In the genomic region with DNA sequence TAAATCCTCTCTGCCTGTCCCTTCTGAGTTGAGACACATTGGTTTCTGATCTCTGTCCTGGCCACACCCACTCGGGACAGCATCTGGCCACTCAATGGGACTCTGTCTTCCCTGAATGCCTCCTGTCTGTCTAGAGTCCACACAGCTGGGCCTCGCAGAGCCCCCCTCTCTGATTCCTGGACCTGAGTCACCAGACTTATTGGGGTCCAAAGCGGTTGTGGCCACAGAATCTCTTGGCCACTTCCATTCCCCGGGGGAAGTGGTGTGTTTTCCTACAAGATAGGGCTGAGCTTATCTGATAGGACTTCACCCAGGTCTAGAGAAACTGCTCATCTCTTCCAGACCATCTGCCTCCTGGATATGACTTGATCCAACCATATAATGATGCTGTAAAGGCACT, we compare ENCODE assay signal across 18 cellular contexts. TPM values are rescaled to one million over a fixed set of nuclear protein-coding genes. Genes with fewer than 3 reads are reported as not detected.
A peak's percentile ranks its signal among the peaks of the same experiment; 100 is the strongest.
DNase-seq lines count a peak whose midpoint lies in the region; ATAC-seq and TF ChIP-seq lines count a peak whose summit lies in the region.
"Had no signal": no experiment of that assay in that cellular context is flagged by ENCODE, and none has a peak within 500 bp of the region (broad histone marks: within the 10 kb centered on the region; RNA-seq: fewer than 3 reads in every experiment).

No MANE protein-coding gene starts in this region.

- H3K27me3 ChIP-seq in layer of hippocampus (ENCODE audit: control insufficient read depth, insufficient read depth, low read length): no peaks in the 10 kb centered on the region
- no peaks in the 10 kb centered on the region for H3K27me3 ChIP-seq in tibial artery
- H3K27me3 ChIP-seq in esophagus muscularis mucosa: no peaks in the 10 kb centered on the region
- H3K27me3 ChIP-seq: MG63 had no signal

- H3K36me3 ChIP-seq in tibial artery (no peaks in the 10 kb centered on the region), esophagus muscularis mucosa (no peaks in the 10 kb centered on the region)
- H3K36me3 ChIP-seq: MG63 had no signal

- H3K36me3 Mint-ChIP-seq in WTC11: no peaks in the 10 kb centered on the region
- H3K36me3 Mint-ChIP-seq: CD4-positive, CD25-positive, alpha-beta regulatory T cell had no signal

- DNase-seq in tibial artery (peak; percentile 43 to 72), WTC11 (ENCODE audit: low spot score) (no peak), esophagus muscularis mucosa (ENCODE audit: extremely low spot score) (no peak)
- no peak for DNase-seq in stimulated activated CD4-positive, alpha-beta T cell treated with anti-CD3 and anti-CD28 coated beads, Interleukin-12 subunit alpha, Interleukin-12 subunit beta, amount 100 ng/mL, for 4 hours
- DNase-seq: CD4-positive, CD25-positive, alpha-beta regulatory T cell; HFFc6; Karpas-422; MG63; NCI-H1092; NCI-H1694; NCI-H2107; NCI-H226; NCI-H524 treated with DMSO at 0.1 percent for 48 hours; SIG-M5 had no signal

- no peaks in the 10 kb centered on the region; the same call in 1 of the 2 replicates for H3K27me3 Mint-ChIP-seq in WTC11 (ENCODE audit: low read depth)

- no peak for TF ChIP-seq CTCF in tibial artery (IDR thresholded peaks at IDR 0.05)
- no peak for TF ChIP-seq CTCF in WTC11 (IDR thresholded peaks at IDR 0.05)
- no peak for TF ChIP-seq CTCF in esophagus muscularis mucosa (IDR thresholded peaks at IDR 0.05)

- ATAC-seq in SK-N-SH treated with all-trans-retinoic acid at 6 μM for 48 hours (no peak), WTC11 (no peak)

- WGBS in esophagus muscularis mucosa: 68% methylated on average over 4 of the region's 4 CpGs

- no peaks in the 10 kb centered on the region for H3K9me3 Mint-ChIP-seq in WTC11
- H3K9me3 Mint-ChIP-seq: CD4-positive, CD25-positive, alpha-beta regulatory T cell; HFFc6 had no signal

- H3K4me1 Mint-ChIP-seq in WTC11: no peaks in the 10 kb centered on the region
- H3K4me1 Mint-ChIP-seq: B cell had no signal

- CTCF ChIA-PET in WTC11 (lab: Charles Lee): no interaction called here

- no peaks in the 10 kb centered on the region for H3K9me3 ChIP-seq in tibial artery
- H3K9me3 ChIP-seq in esophagus muscularis mucosa: no peaks in the 10 kb centered on the region
- H3K9me3 ChIP-seq: MG63 had no signal

- peak overlapping the region; percentile 57 for H3K27ac ChIP-seq in angular gyrus (ENCODE audit: low read depth, low read length)
- H3K27ac ChIP-seq in layer of hippocampus (ENCODE audit: low read depth, low read length): peak overlapping the region; percentile 49
- no peak overlapping the region for H3K27ac ChIP-seq in tibial artery
- no peak overlapping the region for H3K27ac ChIP-seq in esophagus muscularis mucosa (replicated peaks in 1 of 4)

- no peak overlapping the region for H3K27ac Mint-ChIP-seq in WTC11
- H3K27ac Mint-ChIP-seq: B cell; CD4-positive, CD25-positive, alpha-beta regulatory T cell; HFFc6 had no signal

- intact Hi-C loops in tibial artery (cut with DNase I; ENCODE audit: low total_unique reads): no loop called here
- intact Hi-C loops in esophagus muscularis mucosa (cut with DNase I): no loop called here

- POLR2A ChIA-PET in WTC11 (lab: Charles Lee): no interaction called here

- H3K4me3 Mint-ChIP-seq in WTC11: no peak overlapping the region
- H3K4me3 Mint-ChIP-seq: B cell; CD4-positive, CD25-positive, alpha-beta regulatory T cell; HFFc6 had no signal

- no peak for TF ChIP-seq POLR2A in esophagus muscularis mucosa (IDR thresholded peaks at IDR 0.05; ENCODE audit: low read depth)

- TF ChIP-seq EP300 in esophagus muscularis mucosa (IDR thresholded peaks at IDR 0.05): no peak

- H3K4me1 ChIP-seq in tibial artery: peaks cover 0 to 5% (median 1%) of the 10 kb centered on the region in 4 donors
- H3K4me1 ChIP-seq in esophagus muscularis mucosa: peaks cover 7 to 40% (median 30%) of the 10 kb centered on the region in 4 donors

- H3K4me3 ChIP-seq in tibial artery (no peak overlapping the region), esophagus muscularis mucosa (no peak overlapping the region)
- H3K4me3 ChIP-seq: MG63 had no signal

TF ChIP-seq in SK-N-SH treated with all-trans-retinoic acid at 6 μM for 48 hours, 23 proteins besides CTCF, POLR2A, EP300 and RAD21:
- TF ChIP-seq ARNTL (CRISPR knock-in tag; IDR thresholded peaks at IDR 0.05; ENCODE audit: borderline replicate concordance, low read depth): no peak
- peak; percentile 13; the same call in 1 of the 2 replicates for TF ChIP-seq TCF4 (CRISPR knock-in tag; IDR thresholded peaks at IDR 0.05; ENCODE audit: borderline replicate concordance)

TF ChIP-seq in WTC11, 78 proteins besides CTCF, POLR2A, EP300 and RAD21 (continues in another document):
- no peak for TF ChIP-seq ETV6 (CRISPR knock-in tag; IDR thresholded peaks at IDR 0.05)
- TF ChIP-seq ZNF121 (CRISPR knock-in tag; IDR thresholded peaks at IDR 0.05): no peak
- TF ChIP-seq ATF2 (CRISPR knock-in tag; IDR thresholded peaks at IDR 0.05; ENCODE audit: borderline replicate concordance, low read depth): no peak
- no peak for TF ChIP-seq NR3C1 (CRISPR knock-in tag; conservative IDR thresholded peaks at IDR 0.05; ENCODE audit: low read depth)
- TF ChIP-seq SMAD3 (CRISPR knock-in tag; IDR thresholded peaks at IDR 0.05; ENCODE audit: borderline replicate concordance): no peak
- no peak for TF ChIP-seq ATF1 (CRISPR knock-in tag; IDR thresholded peaks at IDR 0.05)
- no peak for TF ChIP-seq IRF1 (CRISPR knock-in tag; IDR thresholded peaks at IDR 0.05)
- no peak for TF ChIP-seq CREB1 (CRISPR knock-in tag; IDR thresholded peaks at IDR 0.05)
- TF ChIP-seq SP1 (CRISPR knock-in tag; conservative IDR thresholded peaks at IDR 0.05): no peak
- TF ChIP-seq, protein P1, sequence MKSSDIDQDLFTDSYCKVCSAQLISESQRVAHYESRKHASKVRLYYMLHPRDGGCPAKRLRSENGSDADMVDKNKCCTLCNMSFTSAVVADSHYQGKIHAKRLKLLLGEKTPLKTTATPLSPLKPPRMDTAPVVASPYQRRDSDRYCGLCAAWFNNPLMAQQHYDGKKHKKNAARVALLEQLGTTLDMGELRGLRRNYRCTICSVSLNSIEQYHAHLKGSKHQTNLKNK (CRISPR knock-in tag; IDR thresholded peaks at IDR 0.05): no peak
- no peak for TF ChIP-seq SMAD4 (CRISPR knock-in tag; IDR thresholded peaks at IDR 0.05)
- no peak for TF ChIP-seq ZBTB21 (CRISPR knock-in tag; IDR thresholded peaks at IDR 0.05; ENCODE audit: borderline replicate concordance)
- TF ChIP-seq, protein P2, sequence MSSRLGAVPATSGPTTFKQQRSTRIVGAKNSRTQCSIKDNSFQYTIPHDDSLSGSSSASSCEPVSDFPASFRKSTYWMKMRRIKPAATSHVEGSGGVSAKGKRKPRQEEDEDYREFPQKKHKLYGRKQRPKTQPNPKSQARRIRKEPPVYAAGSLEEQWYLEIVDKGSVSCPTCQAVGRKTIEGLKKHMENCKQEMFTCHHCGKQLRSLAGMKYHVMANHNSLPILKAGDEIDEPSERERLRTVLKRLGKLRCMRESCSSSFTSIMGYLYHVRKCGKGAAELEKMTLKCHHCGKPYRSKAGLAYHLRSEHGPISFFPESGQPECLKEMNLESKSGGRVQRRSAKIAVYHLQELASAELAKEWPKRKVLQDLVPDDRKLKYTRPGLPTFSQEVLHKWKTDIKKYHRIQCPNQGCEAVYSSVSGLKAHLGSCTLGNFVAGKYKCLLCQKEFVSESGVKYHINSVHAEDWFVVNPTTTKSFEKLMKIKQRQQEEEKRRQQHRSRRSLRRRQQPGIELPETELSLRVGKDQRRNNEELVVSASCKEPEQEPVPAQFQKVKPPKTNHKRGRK (CRISPR knock-in tag; IDR thresholded peaks at IDR 0.05; ENCODE audit: borderline replicate concordance): no peak
- TF ChIP-seq, protein P3, sequence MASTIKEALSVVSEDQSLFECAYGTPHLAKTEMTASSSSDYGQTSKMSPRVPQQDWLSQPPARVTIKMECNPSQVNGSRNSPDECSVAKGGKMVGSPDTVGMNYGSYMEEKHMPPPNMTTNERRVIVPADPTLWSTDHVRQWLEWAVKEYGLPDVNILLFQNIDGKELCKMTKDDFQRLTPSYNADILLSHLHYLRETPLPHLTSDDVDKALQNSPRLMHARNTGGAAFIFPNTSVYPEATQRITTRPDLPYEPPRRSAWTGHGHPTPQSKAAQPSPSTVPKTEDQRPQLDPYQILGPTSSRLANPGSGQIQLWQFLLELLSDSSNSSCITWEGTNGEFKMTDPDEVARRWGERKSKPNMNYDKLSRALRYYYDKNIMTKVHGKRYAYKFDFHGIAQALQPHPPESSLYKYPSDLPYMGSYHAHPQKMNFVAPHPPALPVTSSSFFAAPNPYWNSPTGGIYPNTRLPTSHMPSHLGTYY (CRISPR knock-in tag; IDR thresholded peaks at IDR 0.05): no peak

RNA-seq across cellular contexts. Expression of gene WNT11, which starts 57.4 kb away (rescaled TPM):
- total RNA-seq in WTC11 (2021): 0.32 to 0.89 TPM (median 0.79 TPM) in 3 replicates
- 10 to 100 TPM in 2 of 4 donors, 1 to 10 TPM in 2; 3.7 to 11.0 (median 7.7) TPM for total RNA-seq in esophagus muscularis mucosa
- total RNA-seq: CD4-positive, CD25-positive, alpha-beta regulatory T cell; HFFc6 had no signal

Comparison
In these comparisons a context has a peak if more than half of its experiments do, and no peak if none do; other contexts are left out.
1. H3K27ac ChIP-seq: peak in angular gyrus (single experiment) and layer of hippocampus (single experiment); none in tibial artery (0 of 2) and esophagus muscularis mucosa (0 of 4).
2. DNase-seq: peak in tibial artery (2 of 2); none in WTC11 (single experiment), stimulated activated CD4-positive, alpha-beta T cell treated with anti-CD3 and anti-CD28 coated beads, Interleukin-12 subunit alpha, Interleukin-12 subunit beta, amount 100 ng/mL, for 4 hours (single experiment) and esophagus muscularis mucosa (single experiment).